In genomic region chr11:809287-810039, GRCh38 we compare ENCODE assay signal across 8 cellular contexts. TPM values are rescaled to one million over a fixed set of nuclear protein-coding genes. Genes with fewer than 3 reads are reported as not detected.
DNase-seq lines count a peak whose midpoint lies in the region; ATAC-seq and TF ChIP-seq lines count a peak whose summit lies in the region.

RPLP2 (plus strand) TSS chr11:809967; CDS start chr11:810235, 268 bp downstream.

- peaks cover 9% of the 10 kb centered on the region; the same call in 1 of the 2 replicates for H3K4me1 ChIP-seq in PC-9 (replicated peaks; ENCODE audit: insufficient read depth)
- peaks cover 24% of the 10 kb centered on the region for H3K4me1 ChIP-seq in mucosa of stomach (ENCODE audit: control insufficient read depth, insufficient read depth, low read length)

- DNase-seq in DMS114 treated with DMSO at 0.1 percent for 48 hours (lab: John Stamatoyannopoulos, UW; ENCODE audit: unreplicated experiment) (peak; percentile 86), PC-9 (peak; percentile 82 to 89), erythroblast (lab: John Stamatoyannopoulos, UW) (peak; percentile 98 to 99)
- DNase-seq in Jurkat, Clone E6-1 (ENCODE audit: low read depth, low spot score): peak; percentile 96
- DNase-seq in activated T-cell treated with anti-CD3 and anti-CD28 coated beads, Interleukin-2, amount 50 U/mL, for 1 hour: peak; percentile 99
- peak; percentile 95 to 97 for DNase-seq in stimulated activated CD8-positive, alpha-beta memory T cell treated with anti-CD3 and anti-CD28 coated beads, Interleukin-7, amount 100 ng/mL, for 1 hour (ENCODE audit: low read depth in 2 of 2)

- no peaks in the 10 kb centered on the region for H3K27me3 ChIP-seq in PC-9 (ENCODE audit: insufficient read depth, low read depth)
- no peaks in the 10 kb centered on the region for H3K27me3 ChIP-seq in mucosa of stomach (ENCODE audit: control insufficient read depth, insufficient read depth, low read length)

- H3K36me3 ChIP-seq in PC-9 (ENCODE audit: low read depth): peaks cover 13% of the 10 kb centered on the region
- peaks cover 15% of the 10 kb centered on the region for H3K36me3 ChIP-seq in mucosa of stomach (ENCODE audit: control insufficient read depth, insufficient read depth, low read length)

- no peak for TF ChIP-seq CTCF in PC-9 (conservative IDR thresholded peaks at IDR 0.05)

- peaks cover 12% of the 10 kb centered on the region for H4K20me1 ChIP-seq in PC-9 (ENCODE audit: insufficient read depth)

- POLR2A ChIA-PET in PC-9 (lab: Charles Lee; ENCODE audit: unreplicated experiment): interaction anchor here (0.5 to 0.7 kb wide), 3 partner anchors 23 to 114 kb away, joined by 3 to 9 read pairs (median 5); partner anchors contain the start of gene TMEM80

- peak; percentile 94 for TF ChIP-seq POLR2A in erythroblast (IDR thresholded peaks at IDR 0.05; ENCODE audit: low read length)

- peak within 1 kb of the TSS; percentile 99 for H3K4me3 ChIP-seq in Jurkat, Clone E6-1 (ENCODE audit: low read length)
- H3K4me3 ChIP-seq in PC-9 (peak within 1 kb of the TSS; percentile 85), mucosa of stomach (ENCODE audit: low read length) (peak within 1 kb of the TSS; percentile 81)

- ATAC-seq in GM21619 (IDR thresholded peaks at IDR 0.05; ENCODE audit: unreplicated experiment): peak; percentile 71

- H3K9me2 ChIP-seq in PC-9 (ENCODE audit: insufficient read depth): no peaks in the 10 kb centered on the region

- intact Hi-C loops in PC-9 (cut with micrococcal nuclease; ENCODE audit: unreplicated experiment): loop anchor here (5.0 kb wide), 1 partner anchor 33 kb away; the partner anchor contains the start of genes POLR2L and TSPAN4

- CTCF ChIA-PET in PC-9 (lab: Charles Lee): no interaction called here

- no TSS peak for BruUV-seq in PC-9 (replicated peaks; lab: Mats Ljungman, UMichigan)

- H3K4me2 ChIP-seq in PC-9: peak within 1 kb of the TSS; percentile 86

- H3F3A ChIP-seq in PC-9 (ENCODE audit: insufficient read depth, low read depth): peaks cover 38% of the 10 kb centered on the region; the same call in 1 of the 2 replicates

- peak within 1 kb of the TSS; percentile 89 for H3K27ac ChIP-seq in PC-9

- peak within 1 kb of the TSS; percentile 83 for H2AFZ ChIP-seq in PC-9

- peaks cover 41% of the 10 kb centered on the region for H3K79me2 ChIP-seq in PC-9 (ENCODE audit: low read depth)

- H3K9me3 ChIP-seq in PC-9 (ENCODE audit: insufficient read depth, low read depth) (no peaks in the 10 kb centered on the region), mucosa of stomach (ENCODE audit: control insufficient read depth, low read length) (no peaks in the 10 kb centered on the region)

- peak within 1 kb of the TSS; percentile 91 for H3K9ac ChIP-seq in mucosa of stomach (ENCODE audit: low read length)

RNA-seq across cellular contexts. Expression of gene RPLP2, which starts in this region (rescaled TPM):
- 2,039 TPM for polyA plus RNA-seq in Jurkat, Clone E6-1 (2012; ENCODE audit: insufficient read depth, insufficient read length)
- 1,270 and 1,465 TPM in 2 replicates for total RNA-seq in PC-9 (2021)

Comparison
In these comparisons a context has a peak if more than half of its experiments do, and no peak if none do; other contexts are left out.
1. Peak in every context shown above with its lines: DNase-seq, ATAC-seq, H3K4me3 ChIP-seq and H3K27ac ChIP-seq.